ENCODE assay signal across 8 cellular contexts in genomic region chr4:143336828-143337599, GRCh38. TPM values are rescaled to one million over a fixed set of nuclear protein-coding genes. Genes with fewer than 3 reads are reported as not detected.
DNase-seq lines count a peak whose midpoint lies in the region; ATAC-seq and TF ChIP-seq lines count a peak whose summit lies in the region.

Gene GAB1, plus strand, starts transcription at chr4:143336876. Its CDS starts 313 bp downstream, at chr4:143337189.

- DNase-seq in AG08395 (ENCODE audit: low spot score) (peak; percentile 21), HFF-Myc (ENCODE audit: extremely low read depth, low read depth) (no peak), NB4 (ENCODE audit: low read depth) (peak; percentile 12), activated B cell treated with CpG ODN at 0.5 μM for 24 hours (no peak), esophagus muscularis mucosa (ENCODE audit: extremely low spot score) (no peak), upper lobe of right lung (peak; percentile 90)

- TF ChIP-seq POLR2A in NB4 (IDR thresholded peaks at IDR 0.05; ENCODE audit: extremely low read depth, insufficient read length) (no peak), esophagus muscularis mucosa (IDR thresholded peaks at IDR 0.05; ENCODE audit: low read depth) (peak; percentile 11)

- peaks cover 30 to 52% (median 47%) of the 10 kb centered on the region in 4 donors for H3K4me1 ChIP-seq in esophagus muscularis mucosa
- H3K4me1 ChIP-seq in muscle layer of colon (ENCODE audit: insufficient read depth, low read length), result peaks cover 21% of the 10 kb centered on the region
- H3K4me1 ChIP-seq in upper lobe of right lung, result peaks cover 6% of the 10 kb centered on the region

- no peaks in the 10 kb centered on the region for H3K36me3 Mint-ChIP-seq in activated B cell treated with CpG ODN at 0.5 μM for 24 hours (ENCODE audit: low read depth)

- intact Hi-C loops in activated B cell treated with CpG ODN at 0.5 μM for 24 hours (cut with micrococcal nuclease), result loop anchor here (1.0 to 10.0 kb wide), 7 partner anchors 22 to 1702 kb away; partner anchors contain the start of genes IL15, SMARCA5 and USP38
- intact Hi-C loops in esophagus muscularis mucosa (cut with DNase I), result loop anchor here (2.0 to 5.0 kb wide), 3 partner anchors 45 to 145 kb away; no protein-coding TSS in a partner anchor
- intact Hi-C loops in upper lobe of right lung (cut with DNase I), result no loop called here

- 0% methylated on average over 20 of the region's 78 CpGs for WGBS in esophagus muscularis mucosa

- no peaks in the 10 kb centered on the region for H3K9me3 ChIP-seq in esophagus muscularis mucosa
- no peaks in the 10 kb centered on the region for H3K9me3 ChIP-seq in muscle layer of colon (ENCODE audit: low read length)
- H3K9me3 ChIP-seq in upper lobe of right lung, result no peaks in the 10 kb centered on the region

- peaks cover 15% of the 10 kb centered on the region for H3K27me3 Mint-ChIP-seq in activated B cell treated with CpG ODN at 0.5 μM for 24 hours

- CTCF ChIA-PET in activated B cell treated with CpG ODN at 0.5 μM for 24 hours (lab: Charles Lee), result interaction anchor here (0.8 to 2.7 kb wide), 2 partner anchors 17 to 39 kb away, joined by 3 to 15 read pairs; no protein-coding TSS in a partner anchor

- H3K36me3 ChIP-seq in esophagus muscularis mucosa (no peaks in the 10 kb centered on the region), muscle layer of colon (ENCODE audit: insufficient read depth, low read length) (no peaks in the 10 kb centered on the region), upper lobe of right lung (no peaks in the 10 kb centered on the region)

- H3K27ac ChIP-seq in esophagus muscularis mucosa (replicated peaks in 1 of 4) (peak within 1 kb of the TSS; percentile 92 to 97 (median 94)), muscle layer of colon (ENCODE audit: low read depth, low read length) (peak within 1 kb of the TSS; percentile 95), upper lobe of right lung (peak within 1 kb of the TSS; percentile 92)

- no peak for TF ChIP-seq EP300 in esophagus muscularis mucosa (IDR thresholded peaks at IDR 0.05)

- peak; percentile 24; the same call in 1 of the 3 replicates for TF ChIP-seq CTCF in GM12872 (IDR thresholded peaks at IDR 0.05; ENCODE audit: insufficient read depth, low read depth, low read length)
- TF ChIP-seq CTCF in HFF-Myc (IDR thresholded peaks at IDR 0.05; ENCODE audit: low read depth, low read length, missing control alignments), result no peak
- TF ChIP-seq CTCF in NB4 (IDR thresholded peaks at IDR 0.05; ENCODE audit: low read depth, low read length), result no peak
- no peak for TF ChIP-seq CTCF in activated B cell treated with CpG ODN at 0.5 μM for 24 hours (IDR thresholded peaks at IDR 0.05)
- TF ChIP-seq CTCF in esophagus muscularis mucosa (IDR thresholded peaks at IDR 0.05), result peak in 1 of 3 experiments; percentile 29
- no peak for TF ChIP-seq CTCF in upper lobe of right lung (IDR thresholded peaks at IDR 0.05)

- H3K27me3 ChIP-seq in esophagus muscularis mucosa, result peaks cover 0 to 4% (median 0%) of the 10 kb centered on the region in 4 donors
- H3K27me3 ChIP-seq in muscle layer of colon (ENCODE audit: control insufficient read depth in 1 of 2, insufficient read depth in 2 of 2, low read length in 2 of 2), result no peaks in the 10 kb centered on the region
- H3K27me3 ChIP-seq in upper lobe of right lung, result no peaks in the 10 kb centered on the region

- H3K4me1 Mint-ChIP-seq in activated B cell treated with CpG ODN at 0.5 μM for 24 hours, result peaks cover 14% of the 10 kb centered on the region

- peak within 1 kb of the TSS; percentile 54 for H3K4me3 ChIP-seq in HFF-Myc (replicated peaks; ENCODE audit: low read depth, low read length)
- H3K4me3 ChIP-seq in NB4 (ENCODE audit: low read depth, low read length), result peak within 1 kb of the TSS; percentile 21
- H3K4me3 ChIP-seq in esophagus muscularis mucosa, result peak within 1 kb of the TSS; percentile 90 to 97 (median 95)
- peak within 1 kb of the TSS; percentile 95 to 96 for H3K4me3 ChIP-seq in muscle layer of colon (ENCODE audit: low read depth in 1 of 2, low read length in 2 of 2)
- H3K4me3 ChIP-seq in upper lobe of right lung, result peak within 1 kb of the TSS; percentile 92

- H3K9ac ChIP-seq in muscle layer of colon (ENCODE audit: low read length), result peak within 1 kb of the TSS; percentile 89

- no peaks in the 10 kb centered on the region for H3K9me3 Mint-ChIP-seq in activated B cell treated with CpG ODN at 0.5 μM for 24 hours

- ATAC-seq in activated B cell treated with CpG ODN at 0.5 μM for 24 hours (ENCODE audit: low read depth) (peak; percentile 79), upper lobe of right lung (peak; percentile 82)

- peak within 1 kb of the TSS; percentile 82 for H3K27ac Mint-ChIP-seq in activated B cell treated with CpG ODN at 0.5 μM for 24 hours

- H3K4me3 Mint-ChIP-seq in activated B cell treated with CpG ODN at 0.5 μM for 24 hours, result peak within 1 kb of the TSS; percentile 95

- POLR2A ChIA-PET in activated B cell treated with CpG ODN at 0.5 μM for 24 hours (lab: Charles Lee), result interaction anchor here (0.6 to 3.0 kb wide), 16 partner anchors 8 to 177 kb away, joined by 3 to 31 read pairs (median 4); partner anchors contain the start of genes SMARCA5 and USP38

RNA-seq across cellular contexts. Expression of gene GAB1, which starts in this region (rescaled TPM):
- total RNA-seq in activated B cell treated with CpG ODN at 0.5 μM for 24 hours (11.9 and 12.0 TPM in 2 replicates), esophagus muscularis mucosa (100 to 1,000 TPM in 2 of 4 donors, 10 to 100 TPM in 2; 73.5 to 117 (median 98.8) TPM), upper lobe of right lung (64.8 TPM)

Comparison
In these comparisons a context has a peak if more than half of its experiments do, and no peak if none do; other contexts are left out.
1. DNase-seq: peak in AG08395 (single experiment), NB4 (single experiment) and upper lobe of right lung (single experiment); none in HFF-Myc (single experiment), activated B cell treated with CpG ODN at 0.5 μM for 24 hours (single experiment) and esophagus muscularis mucosa (single experiment).
2. H3K4me3 ChIP-seq: peak in every context shown above with its lines; median percentile 96 in muscle layer of colon; 95 in esophagus muscularis mucosa; 92 in upper lobe of right lung; 54 in HFF-Myc; 21 in NB4.
3. Peak in every context shown above with its lines, with median percentiles within 50 percentile points of each other: H3K27ac ChIP-seq.